21 cellular contexts compared by ENCODE assay signal in genomic region chr4:75180217-75180616, GRCh38.
DNase-seq lines count a peak whose midpoint lies in the region; ATAC-seq, FAIRE-seq and TF ChIP-seq lines count a peak whose summit lies in the region.
"Had no signal": no experiment of that assay in that cellular context is flagged by ENCODE, and none has a peak within 500 bp of the region (broad histone marks: within the 10 kb centered on the region; RNA-seq: fewer than 3 reads in every experiment).

No MANE protein-coding gene starts in this region.

- H3K36me3 Mint-ChIP-seq in stimulated activated naive B cell treated with anti-CD40 and anti-IgM and Interleukin-4, amounts not matched to agents 10 μg/mL and 1 μg/mL and 100 μg/mL, for 72 hours: peaks cover 5 to 7% of the 10 kb centered on the region in 2 donors
- H3K36me3 Mint-ChIP-seq: activated naive CD4-positive, alpha-beta T cell treated with anti-CD3 and anti-CD28 coated beads, Interleukin-2, amount 50 U/mL, for 24 hours; natural killer cell had no signal

- no peak for TF ChIP-seq CTCF in colonic mucosa (IDR thresholded peaks at IDR 0.05)

- H2AFZ ChIP-seq in Karpas-422 (ENCODE audit: low read length): peak overlapping the region; percentile 32; the same call in 1 of the 2 replicates

- ATAC-seq in stimulated activated naive B cell treated with anti-CD40 and anti-IgM and Interleukin-4, amounts not matched to agents 10 μg/mL and 1 μg/mL and 100 μg/mL, for 72 hours (replicated peaks): no peak
- ATAC-seq: natural killer cell; Right ventricle myocardium inferior; stimulated activated naive CD8-positive, alpha-beta T cell treated with anti-CD3 and anti-CD28 coated beads, Interleukin-15, Interleukin-2, amounts not matched to agents 100 U/mL and 50 U/mL, for 24 hours had no signal

- H3K27me3 Mint-ChIP-seq in stimulated activated naive B cell treated with anti-CD40 and anti-IgM and Interleukin-4, amounts not matched to agents 10 μg/mL and 1 μg/mL and 100 μg/mL, for 72 hours: peaks cover 4 to 8% of the 10 kb centered on the region in 2 donors

- peak overlapping the region in 1 of 2 donors; percentile 30 for H3K4me3 Mint-ChIP-seq in stimulated activated naive B cell treated with anti-CD40 and anti-IgM and Interleukin-4, amounts not matched to agents 10 μg/mL and 1 μg/mL and 100 μg/mL, for 72 hours
- H3K4me3 Mint-ChIP-seq: activated naive CD4-positive, alpha-beta T cell treated with anti-CD3 and anti-CD28 coated beads, Interleukin-2, amount 50 U/mL, for 24 hours; natural killer cell had no signal

- peak; percentile 82 for FAIRE-seq in G401.6 (lab: Jason Lieb, UNC)

- no peak overlapping the region for H3K4me2 ChIP-seq in Karpas-422 (ENCODE audit: low read depth, low read length, poor library complexity, severe bottlenecking)

- H3K36me3 ChIP-seq in Karpas-422 (ENCODE audit: insufficient read depth, low read length) (no peaks in the 10 kb centered on the region), colonic mucosa (no peaks in the 10 kb centered on the region)
- H3K36me3 ChIP-seq: ascending aorta, esophagus muscularis mucosa, tibial nerve had no signal

- peaks cover 8% of the 10 kb centered on the region for H3K4me1 ChIP-seq in Karpas-422 (ENCODE audit: low read length)
- no peaks in the 10 kb centered on the region for H3K4me1 ChIP-seq in colonic mucosa
- H3K4me1 ChIP-seq: ascending aorta, esophagus muscularis mucosa, tibial nerve had no signal

- H3K27ac ChIP-seq in Karpas-422 (ENCODE audit: low read length): no peak overlapping the region
- peak overlapping the region; percentile 76 for H3K27ac ChIP-seq in colonic mucosa
- H3K27ac ChIP-seq: ascending aorta, esophagus muscularis mucosa had no signal

- H3K79me2 ChIP-seq in Karpas-422 (ENCODE audit: low read length): no peaks in the 10 kb centered on the region

- peaks cover 4% of the 10 kb centered on the region; the same call in 1 of the 2 replicates for H3K27me3 ChIP-seq in Karpas-422 (ENCODE audit: low read length)
- no peaks in the 10 kb centered on the region for H3K27me3 ChIP-seq in colonic mucosa
- H3K27me3 ChIP-seq: ascending aorta, esophagus muscularis mucosa, tibial nerve had no signal

- no peaks in the 10 kb centered on the region for H3K9me3 ChIP-seq in Karpas-422 (ENCODE audit: low read length)
- H3K9me3 ChIP-seq in colonic mucosa: no peaks in the 10 kb centered on the region
- H3K9me3 ChIP-seq: Caco-2 had no signal

- no peak overlapping the region for H3K4me3 ChIP-seq in Karpas-422 (ENCODE audit: low read length)
- H3K4me3 ChIP-seq in colonic mucosa: no peak overlapping the region
- H3K4me3 ChIP-seq: ascending aorta, tibial nerve had no signal

- no peak overlapping the region for H3K9ac ChIP-seq in Karpas-422 (ENCODE audit: low read length)
- peak overlapping the region in 1 of 2 donors; percentile 77 for H3K9ac ChIP-seq in colonic mucosa (ENCODE audit: low read depth in 2 of 2, low read length in 2 of 2)

- intact Hi-C loops in colonic mucosa (cut with DNase I): no loop called here

- H4K20me1 ChIP-seq in Karpas-422 (ENCODE audit: insufficient read depth, low read depth, low read length): no peaks in the 10 kb centered on the region

- DNase-seq in Karpas-422 (no peak), colonic mucosa (no peak), NCI-H1694 treated with DMSO at 0.1 percent for 48 hours (lab: John Stamatoyannopoulos, UW) (no peak), cerebellar nuclear complex (lab: John Stamatoyannopoulos, UW) (no peak), C1 segment of cervical spinal cord (lab: John Stamatoyannopoulos, UW) (no peak)
- no peak for DNase-seq in stimulated activated naive B cell treated with anti-CD40 and anti-IgM and Interleukin-4, amounts not matched to agents 10 μg/mL and 1 μg/mL and 100 μg/mL, for 72 hours
- DNase-seq: Caco-2; effector CD4-positive, alpha-beta T cell; EL; kidney glomerular epithelial cell; mesendoderm; natural killer cell; NCI-H524 treated with DMSO at 0.1 percent for 48 hours; stimulated activated CD4-positive, alpha-beta T cell treated with anti-CD3 and anti-CD28 coated beads, Interleukin-1b, Interleukin-23, amount 100 ng/mL, for 48 hours; stimulated activated naive CD8-positive, alpha-beta T cell treated with anti-CD3 and anti-CD28 coated beads, Interleukin-15, Interleukin-2, amounts not matched to agents 100 U/mL and 50 U/mL, for 24 hours had no signal

- no peaks in the 10 kb centered on the region for H3K9me2 ChIP-seq in Karpas-422 (replicated peaks; ENCODE audit: insufficient read depth, low read length)

- peaks cover 19 to 26% of the 10 kb centered on the region in 2 donors for H3K4me1 Mint-ChIP-seq in stimulated activated naive B cell treated with anti-CD40 and anti-IgM and Interleukin-4, amounts not matched to agents 10 μg/mL and 1 μg/mL and 100 μg/mL, for 72 hours
- H3K4me1 Mint-ChIP-seq: activated naive CD4-positive, alpha-beta T cell treated with anti-CD3 and anti-CD28 coated beads, Interleukin-2, amount 50 U/mL, for 24 hours; natural killer cell had no signal

- H3K9me3 Mint-ChIP-seq in stimulated activated naive B cell treated with anti-CD40 and anti-IgM and Interleukin-4, amounts not matched to agents 10 μg/mL and 1 μg/mL and 100 μg/mL, for 72 hours: peaks cover 7 to 9% of the 10 kb centered on the region in 2 donors

- H3K27ac Mint-ChIP-seq in stimulated activated naive B cell treated with anti-CD40 and anti-IgM and Interleukin-4, amounts not matched to agents 10 μg/mL and 1 μg/mL and 100 μg/mL, for 72 hours: peak overlapping the region; percentile 89
- H3K27ac Mint-ChIP-seq: activated naive CD4-positive, alpha-beta T cell treated with anti-CD3 and anti-CD28 coated beads, Interleukin-2, amount 50 U/mL, for 24 hours; natural killer cell had no signal
